ENCODE assay signal across 9 cellular contexts in genomic region chr1:96559707-96560588, GRCh38.
DNase-seq lines count a peak whose midpoint lies in the region; ATAC-seq and TF ChIP-seq lines count a peak whose summit lies in the region.
"Had no signal": no experiment of that assay in that cellular context is flagged by ENCODE, and none has a peak within 500 bp of the region (broad histone marks: within the 10 kb centered on the region; RNA-seq: fewer than 3 reads in every experiment).

No MANE protein-coding gene starts in this region.

- no CpG with 5 or more reads among the region's 4 CpGs for WGBS in H9 (ENCODE audit: extremely low coverage, insufficient read length, low lambda C conversion rate)

- no peaks in the 10 kb centered on the region for H3K79me1 ChIP-seq in H9 (ENCODE audit: insufficient read depth, low read depth, low read length, poor library complexity, severe bottlenecking)

- H2BK15ac ChIP-seq in H9 (ENCODE audit: low read depth, low read length) = no peak overlapping the region

- no peak overlapping the region for H3K9ac ChIP-seq in H9 (ENCODE audit: extremely low read depth, insufficient read length, low read length)

- no peak overlapping the region for H3K56ac ChIP-seq in H9 (ENCODE audit: insufficient read length, low read depth, low read length)

- no peaks in the 10 kb centered on the region for H3K9me3 ChIP-seq in H9 (ENCODE audit: control insufficient read depth, low read depth, low read length)

- H3K9me3 Mint-ChIP-seq in H9 = peaks cover 22 to 31% of the 10 kb centered on the region in 2 experiments

- peak overlapping the region; percentile 18 for H2BK5ac ChIP-seq in H9 (ENCODE audit: insufficient read length, low read length)

- no peak for TF ChIP-seq CTCF in H9 (conservative IDR thresholded peaks at IDR 0.05)

- H3K79me2 ChIP-seq in H9 (ENCODE audit: insufficient read depth, low read length) = no peaks in the 10 kb centered on the region

- no peak overlapping the region for H3K4me3 ChIP-seq in skeletal muscle cell (ENCODE audit: low read depth, low read length)

- intact Hi-C loops in left cardiac atrium (cut with DNase I) = no loop called here

- peak overlapping the region; percentile 72 for H3T11ph ChIP-seq in H9 (ENCODE audit: low read length)

- H3K4ac ChIP-seq in H9 (ENCODE audit: low read depth, low read length) = no peak overlapping the region; the same call in 1 of the 2 replicates

- H4K91ac ChIP-seq in H9 (ENCODE audit: insufficient read length, low read depth, low read length) = no peak overlapping the region

- H3K27ac Mint-ChIP-seq in H9 = peak overlapping the region; percentile 97

- no peaks in the 10 kb centered on the region for H3K27me3 Mint-ChIP-seq in H9 (ENCODE audit: low read depth)

- no peak overlapping the region for H2AFZ ChIP-seq in H9 (ENCODE audit: low read length)

- peak overlapping the region; percentile 92 for H3K27ac ChIP-seq in H9 (ENCODE audit: insufficient read length, low read depth, low read length)

- no peak overlapping the region for H2BK120ac ChIP-seq in H9 (ENCODE audit: low read depth, low read length, poor library complexity, severe bottlenecking)

- H3K36me3 Mint-ChIP-seq in H9 (ENCODE audit: insufficient read depth in 1 of 3, low read depth in 3 of 3) = peaks cover 0 to 35% (median 15%) of the 10 kb centered on the region in 3 experiments; a peak in 6 of 7 replicates

- H3K23ac ChIP-seq in H9 (ENCODE audit: insufficient read length, low read depth, low read length) = no peak overlapping the region

- H3K4me1 ChIP-seq in H9 (ENCODE audit: insufficient read depth, low read length) = peaks cover 8% of the 10 kb centered on the region; the same call in 1 of the 2 replicates

- peak overlapping the region; percentile 81 for H3K18ac ChIP-seq in H9 (ENCODE audit: insufficient read length, low read depth, low read length)

- H4K8ac ChIP-seq in H9 (replicated peaks; ENCODE audit: insufficient read length, low read depth, low read length) = no peak overlapping the region

- no peaks in the 10 kb centered on the region for H3K23me2 ChIP-seq in H9 (ENCODE audit: insufficient read length, low read depth, low read length, poor library complexity, severe bottlenecking)

- no peak overlapping the region for H3K14ac ChIP-seq in H9 (ENCODE audit: insufficient read depth, low read length)

- H2BK20ac ChIP-seq in H9 (ENCODE audit: low read depth, low read length, poor library complexity, severe bottlenecking) = no peak overlapping the region

- no peaks in the 10 kb centered on the region for H3K27me3 ChIP-seq in H9 (ENCODE audit: insufficient read depth, low read length)

- H4K20me1 ChIP-seq in H9 (ENCODE audit: control insufficient read depth, insufficient read depth, insufficient read length) = no peaks in the 10 kb centered on the region

- ATAC-seq in left cardiac atrium = peak in 1 of 2 donors; percentile 86
- no peak for ATAC-seq in HG03469 (IDR thresholded peaks at IDR 0.05; ENCODE audit: unreplicated experiment)
- no peak for ATAC-seq in HG03175 (IDR thresholded peaks at IDR 0.05; ENCODE audit: unreplicated experiment)

- H2AK5ac ChIP-seq in H9 (ENCODE audit: insufficient read length, low read length) = no peak overlapping the region

- H3K4me3 Mint-ChIP-seq in H9 = no peak overlapping the region; a peak in 1 of 5 replicates
- H3K4me3 Mint-ChIP-seq: neural crest cell had no signal

- H4K5ac ChIP-seq in H9 (ENCODE audit: insufficient read length, low read depth, low read length) = no peak overlapping the region

- peaks cover 51 to 57% of the 10 kb centered on the region in 2 experiments for H3K4me1 Mint-ChIP-seq in H9

- no peak overlapping the region for H2BK12ac ChIP-seq in H9 (ENCODE audit: insufficient read length, low read depth, low read length)

- peak overlapping the region; percentile 19 for H3K4me2 ChIP-seq in H9 (ENCODE audit: insufficient read depth, insufficient read length, low read length)

- no peak for DNase-seq in H9
- peak; percentile 29 for DNase-seq in SKM-1 (lab: John Stamatoyannopoulos, UW; ENCODE audit: unreplicated experiment)
- DNase-seq in left cardiac atrium = peak; percentile 30
- peak; percentile 99 for DNase-seq in skeletal muscle cell (ENCODE audit: low read depth)
- DNase-seq in NCI-H2107 (lab: John Stamatoyannopoulos, UW) = no peak
- DNase-seq in hypothalamus (lab: John Stamatoyannopoulos, UW) = no peak

Comparison
In these comparisons a context has a peak if more than half of its experiments do, and no peak if none do; other contexts are left out.
1. DNase-seq: peak in SKM-1 (single experiment), left cardiac atrium (single experiment) and skeletal muscle cell (single experiment); none in H9 (single experiment), NCI-H2107 (single experiment) and hypothalamus (0 of 51).